14 cellular contexts compared by ENCODE assay signal in the genomic region with DNA sequence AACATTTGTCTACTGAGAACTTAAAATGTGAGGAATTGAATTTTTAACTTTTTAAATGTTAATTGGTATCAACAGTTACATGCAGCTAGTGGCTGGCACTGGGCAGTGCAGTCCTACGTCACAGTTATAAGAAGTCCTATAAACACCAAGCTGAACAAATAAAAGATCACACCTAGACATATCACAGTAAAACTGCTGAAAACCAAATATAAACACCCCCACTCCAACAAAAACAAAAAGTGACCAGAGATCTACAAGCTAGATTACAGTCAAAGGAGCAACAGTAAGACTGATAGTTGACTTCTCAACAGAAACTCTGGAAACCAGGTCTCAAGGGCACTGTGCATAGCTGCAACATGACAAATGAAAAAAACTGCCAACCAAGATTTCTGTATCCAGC. TPM values are rescaled to one million over a fixed set of nuclear protein-coding genes. Genes with fewer than 3 reads are reported as not detected.
A peak's percentile ranks its signal among the peaks of the same experiment; 100 is the strongest.
DNase-seq lines count a peak whose midpoint lies in the region; ATAC-seq and TF ChIP-seq lines count a peak whose summit lies in the region.
"Had no signal": no experiment of that assay in that cellular context is flagged by ENCODE, and none has a peak within 500 bp of the region (broad histone marks: within the 10 kb centered on the region; RNA-seq: fewer than 3 reads in every experiment).

No MANE protein-coding gene starts in this region.

- TF ChIP-seq CTCF in GM23338 (conservative IDR thresholded peaks at IDR 0.05; ENCODE audit: low read depth in 2 of 2): peak in 1 of 2 experiments; percentile 24; a peak in 2 of 4 replicates

- H3K4me1 Mint-ChIP-seq in GM23338: peaks cover 47% of the 10 kb centered on the region

- no peak overlapping the region for H3K4me3 ChIP-seq in GM23338
- H3K4me3 ChIP-seq: dorsolateral prefrontal cortex, lung, stomach had no signal

- peak; percentile 2 for DNase-seq in AG08395 (ENCODE audit: low spot score)
- no peak for DNase-seq in GM23338 (ENCODE audit: low spot score)
- DNase-seq in astrocyte of the hippocampus (ENCODE audit: low read depth, low spot score): peak; percentile 18
- DNase-seq in left lobe of liver (ENCODE audit: low spot score): no peak
- no peak for DNase-seq in globus pallidus (ENCODE audit: low spot score)
- DNase-seq in HPDE6-E6E7 (ENCODE audit: extremely low spot score): no peak
- no peak for DNase-seq in hepatic stellate cell (ENCODE audit: low spot score)
- DNase-seq: activated CD4-positive, alpha-beta memory T cell treated with anti-CD3 and anti-CD28 coated beads, Interleukin-2, amount 10 ng/mL, durations not matched to agents 7 days and 5 days; dorsolateral prefrontal cortex; posterior cingulate gyrus; stimulated activated CD4-positive, alpha-beta T cell treated with anti-CD3 and anti-CD28 coated beads, Interleukin-2, amount 100 ng/mL, for 48 hours; stomach had no signal

- peaks cover 28% of the 10 kb centered on the region for H3K4me1 ChIP-seq in GM23338 (ENCODE audit: insufficient read depth)

- no peak overlapping the region for H3K27ac ChIP-seq in GM23338 (ENCODE audit: low read depth)
- H3K27ac ChIP-seq: dorsolateral prefrontal cortex had no signal

- H3K9me2 ChIP-seq in GM23338 (ENCODE audit: insufficient read depth): no peaks in the 10 kb centered on the region

- H3K27me3 ChIP-seq in GM23338 (ENCODE audit: insufficient read depth): no peaks in the 10 kb centered on the region
- H3K27me3 ChIP-seq: dorsolateral prefrontal cortex, stomach had no signal

- H2AFZ ChIP-seq in GM23338: no peak overlapping the region

- H3K36me3 ChIP-seq in GM23338 (ENCODE audit: insufficient read depth): no peaks in the 10 kb centered on the region
- H3K36me3 ChIP-seq: stomach had no signal

- ATAC-seq in GM23338 (peak; percentile 14; the same call in 1 of the 3 replicates), left lobe of liver (peak; percentile 58), HG03135 (IDR thresholded peaks at IDR 0.05; ENCODE audit: unreplicated experiment) (no peak)

- peaks cover 100% of the 10 kb centered on the region for H3K79me2 ChIP-seq in GM23338 (replicated peaks; ENCODE audit: insufficient read depth)

- no peaks in the 10 kb centered on the region for H3F3A ChIP-seq in GM23338 (replicated peaks; ENCODE audit: low read depth)

- no peak overlapping the region for H3K4me3 Mint-ChIP-seq in GM23338
- H3K4me3 Mint-ChIP-seq: activated CD4-positive, alpha-beta memory T cell treated with anti-CD3 and anti-CD28 coated beads, Interleukin-2, amount 10 ng/mL, durations not matched to agents 7 days and 5 days had no signal

- H4K20me1 ChIP-seq in GM23338 (replicated peaks; ENCODE audit: insufficient read depth): peaks cover 8% of the 10 kb centered on the region

- peaks cover 3% of the 10 kb centered on the region; the same call in 2 of the 3 replicates for H3K36me3 Mint-ChIP-seq in GM23338 (ENCODE audit: low read depth)

- H3K4me2 ChIP-seq in GM23338: no peak overlapping the region; the same call in 1 of the 2 replicates

- no peaks in the 10 kb centered on the region for H3K9me3 Mint-ChIP-seq in GM23338
- H3K9me3 Mint-ChIP-seq: activated CD4-positive, alpha-beta memory T cell treated with anti-CD3 and anti-CD28 coated beads, Interleukin-2, amount 10 ng/mL, durations not matched to agents 7 days and 5 days had no signal

- peak overlapping the region; percentile 47 for H3K27ac Mint-ChIP-seq in GM23338
- H3K27ac Mint-ChIP-seq: activated CD4-positive, alpha-beta memory T cell treated with anti-CD3 and anti-CD28 coated beads, Interleukin-2, amount 10 ng/mL, durations not matched to agents 7 days and 5 days had no signal

- H3K27me3 Mint-ChIP-seq in GM23338 (ENCODE audit: insufficient read depth, low read depth, poor library complexity): peaks cover under 1% of the 10 kb centered on the region
- H3K27me3 Mint-ChIP-seq: activated CD4-positive, alpha-beta memory T cell treated with anti-CD3 and anti-CD28 coated beads, Interleukin-2, amount 10 ng/mL, durations not matched to agents 7 days and 5 days had no signal

TF ChIP-seq in GM23338, 12 proteins besides CTCF, POLR2A, EP300 and RAD21 (continues in another document):
- TF ChIP-seq NANOG (IDR thresholded peaks at IDR 0.05; ENCODE audit: borderline replicate concordance) (no peak), ZNF114 (CRISPR knock-in tag; IDR thresholded peaks at IDR 0.05) (no peak), CREB1 (CRISPR knock-in tag; IDR thresholded peaks at IDR 0.05; ENCODE audit: low read depth) (no peak), POLR2AphosphoS5 (IDR thresholded peaks at IDR 0.05; ENCODE audit: low read depth) (no peak), EZH2phosphoT487 (IDR thresholded peaks at IDR 0.05; ENCODE audit: unreplicated experiment) (no peak), ZNF331 (CRISPR knock-in tag; IDR thresholded peaks at IDR 0.05; ENCODE audit: low read depth) (no peak), JUNB (IDR thresholded peaks at IDR 0.05; ENCODE audit: unreplicated experiment) (no peak), STAT1 (IDR thresholded peaks at IDR 0.05; ENCODE audit: unreplicated experiment) (no peak), EZH2 (IDR thresholded peaks at IDR 0.05; ENCODE audit: low read depth, unreplicated experiment) (no peak)
- TF ChIP-seq, protein P1, sequence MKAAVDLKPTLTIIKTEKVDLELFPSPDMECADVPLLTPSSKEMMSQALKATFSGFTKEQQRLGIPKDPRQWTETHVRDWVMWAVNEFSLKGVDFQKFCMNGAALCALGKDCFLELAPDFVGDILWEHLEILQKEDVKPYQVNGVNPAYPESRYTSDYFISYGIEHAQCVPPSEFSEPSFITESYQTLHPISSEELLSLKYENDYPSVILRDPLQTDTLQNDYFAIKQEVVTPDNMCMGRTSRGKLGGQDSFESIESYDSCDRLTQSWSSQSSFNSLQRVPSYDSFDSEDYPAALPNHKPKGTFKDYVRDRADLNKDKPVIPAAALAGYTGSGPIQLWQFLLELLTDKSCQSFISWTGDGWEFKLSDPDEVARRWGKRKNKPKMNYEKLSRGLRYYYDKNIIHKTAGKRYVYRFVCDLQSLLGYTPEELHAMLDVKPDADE (IDR thresholded peaks at IDR 0.05): no peak
- TF ChIP-seq, protein P2, sequence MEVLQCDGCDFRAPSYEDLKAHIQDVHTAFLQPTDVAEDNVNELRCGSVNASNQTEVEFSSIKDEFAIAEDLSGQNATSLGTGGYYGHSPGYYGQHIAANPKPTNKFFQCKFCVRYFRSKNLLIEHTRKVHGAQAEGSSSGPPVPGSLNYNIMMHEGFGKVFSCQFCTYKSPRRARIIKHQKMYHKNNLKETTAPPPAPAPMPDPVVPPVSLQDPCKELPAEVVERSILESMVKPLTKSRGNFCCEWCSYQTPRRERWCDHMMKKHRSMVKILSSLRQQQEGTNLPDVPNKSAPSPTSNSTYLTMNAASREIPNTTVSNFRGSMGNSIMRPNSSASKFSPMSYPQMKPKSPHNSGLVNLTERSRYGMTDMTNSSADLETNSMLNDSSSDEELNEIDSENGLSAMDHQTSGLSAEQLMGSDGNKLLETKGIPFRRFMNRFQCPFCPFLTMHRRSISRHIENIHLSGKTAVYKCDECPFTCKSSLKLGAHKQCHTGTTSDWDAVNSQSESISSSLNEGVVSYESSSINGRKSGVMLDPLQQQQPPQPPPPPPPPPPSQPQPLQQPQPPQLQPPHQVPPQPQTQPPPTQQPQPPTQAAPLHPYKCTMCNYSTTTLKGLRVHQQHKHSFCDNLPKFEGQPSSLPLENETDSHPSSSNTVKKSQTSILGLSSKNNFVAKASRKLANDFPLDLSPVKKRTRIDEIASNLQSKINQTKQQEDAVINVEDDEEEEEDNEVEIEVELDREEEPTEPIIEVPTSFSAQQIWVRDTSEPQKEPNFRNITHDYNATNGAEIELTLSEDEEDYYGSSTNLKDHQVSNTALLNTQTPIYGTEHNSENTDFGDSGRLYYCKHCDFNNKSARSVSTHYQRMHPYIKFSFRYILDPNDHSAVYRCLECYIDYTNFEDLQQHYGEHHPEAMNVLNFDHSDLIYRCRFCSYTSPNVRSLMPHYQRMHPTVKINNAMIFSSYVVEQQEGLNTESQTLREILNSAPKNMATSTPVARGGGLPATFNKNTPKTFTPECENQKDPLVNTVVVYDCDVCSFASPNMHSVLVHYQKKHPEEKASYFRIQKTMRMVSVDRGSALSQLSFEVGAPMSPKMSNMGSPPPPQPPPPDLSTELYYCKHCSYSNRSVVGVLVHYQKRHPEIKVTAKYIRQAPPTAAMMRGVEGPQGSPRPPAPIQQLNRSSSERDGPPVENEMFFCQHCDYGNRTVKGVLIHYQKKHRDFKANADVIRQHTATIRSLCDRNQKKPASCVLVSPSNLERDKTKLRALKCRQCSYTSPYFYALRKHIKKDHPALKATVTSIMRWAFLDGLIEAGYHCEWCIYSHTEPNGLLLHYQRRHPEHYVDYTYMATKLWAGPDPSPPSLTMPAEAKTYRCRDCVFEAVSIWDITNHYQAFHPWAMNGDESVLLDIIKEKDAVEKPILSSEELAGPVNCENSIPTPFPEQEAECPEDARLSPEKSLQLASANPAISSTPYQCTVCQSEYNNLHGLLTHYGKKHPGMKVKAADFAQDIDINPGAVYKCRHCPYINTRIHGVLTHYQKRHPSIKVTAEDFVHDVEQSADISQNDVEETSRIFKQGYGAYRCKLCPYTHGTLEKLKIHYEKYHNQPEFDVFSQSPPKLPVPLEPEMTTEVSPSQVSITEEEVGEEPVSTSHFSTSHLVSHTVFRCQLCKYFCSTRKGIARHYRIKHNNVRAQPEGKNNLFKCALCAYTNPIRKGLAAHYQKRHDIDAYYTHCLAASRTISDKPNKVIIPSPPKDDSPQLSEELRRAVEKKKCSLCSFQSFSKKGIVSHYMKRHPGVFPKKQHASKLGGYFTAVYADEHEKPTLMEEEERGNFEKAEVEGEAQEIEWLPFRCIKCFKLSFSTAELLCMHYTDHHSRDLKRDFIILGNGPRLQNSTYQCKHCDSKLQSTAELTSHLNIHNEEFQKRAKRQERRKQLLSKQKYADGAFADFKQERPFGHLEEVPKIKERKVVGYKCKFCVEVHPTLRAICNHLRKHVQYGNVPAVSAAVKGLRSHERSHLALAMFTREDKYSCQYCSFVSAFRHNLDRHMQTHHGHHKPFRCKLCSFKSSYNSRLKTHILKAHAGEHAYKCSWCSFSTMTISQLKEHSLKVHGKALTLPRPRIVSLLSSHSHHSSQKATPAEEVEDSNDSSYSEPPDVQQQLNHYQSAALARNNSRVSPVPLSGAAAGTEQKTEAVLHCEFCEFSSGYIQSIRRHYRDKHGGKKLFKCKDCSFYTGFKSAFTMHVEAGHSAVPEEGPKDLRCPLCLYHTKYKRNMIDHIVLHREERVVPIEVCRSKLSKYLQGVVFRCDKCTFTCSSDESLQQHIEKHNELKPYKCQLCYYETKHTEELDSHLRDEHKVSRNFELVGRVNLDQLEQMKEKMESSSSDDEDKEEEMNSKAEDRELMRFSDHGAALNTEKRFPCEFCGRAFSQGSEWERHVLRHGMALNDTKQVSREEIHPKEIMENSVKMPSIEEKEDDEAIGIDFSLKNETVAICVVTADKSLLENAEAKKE (CRISPR knock-in tag; IDR thresholded peaks at IDR 0.05): no peak

RNA-seq across cellular contexts. Expression of a gene that starts 19.4 kb away (rescaled TPM):
- total RNA-seq in GM23338 (2014; rRNA removed; shearing (Covaris generic)): 39.7 and 41.2 TPM in 2 replicates
- polyA plus RNA-seq in GM23338 (2016; fragmentation: Nextera tagmentation; extraction: Ambion mirVana): 37.0 and 45.0 TPM in 2 replicates
- total RNA-seq in left lobe of liver: 35.7 TPM

Comparison
In these comparisons a context has a peak if more than half of its experiments do, and no peak if none do; other contexts are left out.
1. DNase-seq: peak in AG08395 (single experiment) and astrocyte of the hippocampus (single experiment); none in GM23338 (single experiment), left lobe of liver (single experiment), globus pallidus (single experiment), HPDE6-E6E7 (single experiment) and hepatic stellate cell (single experiment).